ENCODE assay signal across 9 cellular contexts in genomic region chr7:127792528-127793342, GRCh38.
DNase-seq lines count a peak whose midpoint lies in the region; ATAC-seq and TF ChIP-seq lines count a peak whose summit lies in the region.
"Had no signal": no experiment of that assay in that cellular context is flagged by ENCODE, and none has a peak within 500 bp of the region (broad histone marks: within the 10 kb centered on the region; RNA-seq: fewer than 3 reads in every experiment).

No MANE protein-coding gene starts in this region.

- H3K4me1 ChIP-seq in right cardiac atrium (ENCODE audit: control insufficient read depth, insufficient read depth, low read length): peaks cover 13% of the 10 kb centered on the region

- H3K9me3 ChIP-seq in right cardiac atrium (ENCODE audit: control insufficient read depth, low read length): no peaks in the 10 kb centered on the region
- H3K9me3 ChIP-seq: thyroid gland had no signal

- TF ChIP-seq CTCF in epithelial cell of proximal tubule (conservative IDR thresholded peaks at IDR 0.05; ENCODE audit: low read depth, low read length): peak; percentile 84

- intact Hi-C loops in right cardiac atrium (cut with DNase I): no loop called here

- ATAC-seq in HG02885 (IDR thresholded peaks at IDR 0.05; ENCODE audit: poor library complexity, unreplicated experiment) (peak; percentile 48), HG03520 (IDR thresholded peaks at IDR 0.05; ENCODE audit: unreplicated experiment) (no peak), GM18511 (IDR thresholded peaks at IDR 0.05; ENCODE audit: unreplicated experiment) (no peak), right cardiac atrium (no peak)

- 95% methylated on average over 5 of the region's 5 CpGs for WGBS in right cardiac atrium

- no peak overlapping the region for H3K27ac ChIP-seq in right cardiac atrium (ENCODE audit: low read length)
- H3K27ac ChIP-seq: thyroid gland had no signal

- no peaks in the 10 kb centered on the region for H3K27me3 ChIP-seq in right cardiac atrium (ENCODE audit: control insufficient read depth, insufficient read depth)
- H3K27me3 ChIP-seq: thyroid gland had no signal

- no peak overlapping the region for H3K4me3 ChIP-seq in epithelial cell of proximal tubule (ENCODE audit: low read depth, low read length)
- H3K4me3 ChIP-seq in right cardiac atrium (ENCODE audit: low read length): no peak overlapping the region
- H3K4me3 ChIP-seq: thyroid gland had no signal

- peak; percentile 54 for DNase-seq in D341Med (ENCODE audit: low spot score)
- DNase-seq in SW480 (ENCODE audit: low spot score): peak; percentile 33
- no peak for DNase-seq in epithelial cell of proximal tubule (ENCODE audit: low read depth)
- DNase-seq in stimulated activated CD4-positive, alpha-beta T cell treated with anti-CD3 and anti-CD28 coated beads, Interleukin-12 subunit alpha, Interleukin-12 subunit beta, amount 100 ng/mL, for 4 hours: peak; percentile 16
- DNase-seq in right cardiac atrium: no peak

Comparison
In these comparisons a context has a peak if more than half of its experiments do, and no peak if none do; other contexts are left out.
1. DNase-seq: peak in D341Med (single experiment), SW480 (single experiment) and stimulated activated CD4-positive, alpha-beta T cell treated with anti-CD3 and anti-CD28 coated beads, Interleukin-12 subunit alpha, Interleukin-12 subunit beta, amount 100 ng/mL, for 4 hours (single experiment); none in epithelial cell of proximal tubule (single experiment) and right cardiac atrium (0 of 3).